ENCODE assay signal across 8 cellular contexts in genomic region chr2:64018715-64019082, GRCh38. TPM values are rescaled to one million over a fixed set of nuclear protein-coding genes. Genes with fewer than 3 reads are reported as not detected.
DNase-seq lines count a peak whose midpoint lies in the region; ATAC-seq, FAIRE-seq and TF ChIP-seq lines count a peak whose summit lies in the region.

No MANE protein-coding gene starts in this region.

- peaks cover 4% of the 10 kb centered on the region; the same call in 1 of the 2 replicates for H3F3A ChIP-seq in OCI-LY1 (ENCODE audit: insufficient read depth, low read length)

- TF ChIP-seq POLR2A in K562 (conservative IDR thresholded peaks at IDR 0.05), result no peak

- 0% methylated on average over 4 of the region's 38 CpGs for WGBS in K562 (ENCODE audit: insufficient coverage, low coverage, missing lambda C conversion rate)

- peak overlapping the region; percentile 89 for H3K4me2 ChIP-seq in OCI-LY1 (ENCODE audit: low read length)
- H3K4me2 ChIP-seq in K562 (ENCODE audit: insufficient read depth, low read length), result peak overlapping the region; percentile 72

- no TSS peak for BruUV-seq in K562 (replicated peaks; lab: Mats Ljungman, UMichigan)

- CTCF ChIA-PET in K562 (lab: Yijun Ruan, JAX; ENCODE audit: low intra/inter-chr PET ratio), result no interaction called here

- H2AFZ ChIP-seq in OCI-LY1 (ENCODE audit: low read length) (no peak overlapping the region), K562 (ENCODE audit: low read depth, low read length) (peak overlapping the region; percentile 98)

- H3K36me3 ChIP-seq in OCI-LY1 (ENCODE audit: insufficient read depth, low read length) (no peaks in the 10 kb centered on the region), K562 (ENCODE audit: control insufficient read depth, insufficient read depth, low read length) (no peaks in the 10 kb centered on the region)

- TF ChIP-seq RAD21 in K562 (CRISPR knock-in tag; conservative IDR thresholded peaks at IDR 0.05 in 1 of 2, IDR thresholded peaks at IDR 0.05 in 1 of 2), result no peak

- H3K27ac ChIP-seq in OCI-LY1 (ENCODE audit: low read depth, low read length, poor library complexity, severe bottlenecking) (peak overlapping the region; percentile 60), K562 (ENCODE audit: extremely low read depth, low read depth, low read length) (peak overlapping the region; percentile 89)

- peaks cover 32% of the 10 kb centered on the region for H3K79me2 ChIP-seq in OCI-LY1 (ENCODE audit: insufficient read depth, low read length)
- peaks cover 60% of the 10 kb centered on the region for H3K79me2 ChIP-seq in K562 (ENCODE audit: control insufficient read depth, insufficient read depth, low read length)

- H4K20me1 ChIP-seq in OCI-LY1 (ENCODE audit: insufficient read depth, low read length) (no peaks in the 10 kb centered on the region), K562 (replicated peaks; ENCODE audit: control insufficient read depth, insufficient read depth, low read length) (no peaks in the 10 kb centered on the region)

- intact Hi-C loops in K562 (cut with micrococcal nuclease), result loop anchor here (5.0 kb wide), 1 partner anchor 176 kb away; the partner anchor contains the start of gene UGP2

- H3K9me2 ChIP-seq in OCI-LY1 (ENCODE audit: low read depth, low read length), result no peaks in the 10 kb centered on the region

- H3K9me3 ChIP-seq in OCI-LY1 (ENCODE audit: low read length) (no peaks in the 10 kb centered on the region), K562 (replicated peaks; ENCODE audit: control insufficient read depth, insufficient read depth, low read depth, low read length) (no peaks in the 10 kb centered on the region)

- TF ChIP-seq CTCF in OCI-LY1 (IDR thresholded peaks at IDR 0.05; ENCODE audit: low read length), result no peak
- no peak for TF ChIP-seq CTCF in K562 (IDR thresholded peaks at IDR 0.05 in 2 of 3, conservative IDR thresholded peaks at IDR 0.05 in 1 of 3; ENCODE audit: insufficient read depth in 2 of 3, low read depth in 1 of 3, low read length in 3 of 3)

- POLR2A ChIA-PET in K562 (lab: Yijun Ruan, JAX), result interaction anchor here (0.6 to 1.1 kb wide), 3 partner anchors 20 to 588 kb away, joined by 3 to 4 read pairs (median 3); no protein-coding TSS in a partner anchor

- ATAC-seq in HG02870 (IDR thresholded peaks at IDR 0.05; ENCODE audit: unreplicated experiment) (peak; percentile 52), K562 (peak; percentile 68; the same call in 2 of the 3 replicates)

- H3K9ac ChIP-seq in OCI-LY1 (ENCODE audit: low read length) (peak overlapping the region; percentile 83), K562 (ENCODE audit: insufficient read depth in 1 of 2, low read depth in 2 of 2, low read length in 2 of 2) (peak overlapping the region; percentile 85 to 97)

- peaks cover 40% of the 10 kb centered on the region for H3K4me1 ChIP-seq in OCI-LY1 (ENCODE audit: insufficient read depth, low read length, severe bottlenecking)
- peaks cover 12 to 19% of the 10 kb centered on the region in 2 experiments for H3K4me1 ChIP-seq in K562 (replicated peaks in 1 of 2; ENCODE audit: control insufficient read depth in 2 of 2, insufficient read depth in 2 of 2, low read length in 2 of 2)

- TF ChIP-seq EP300 in K562 (IDR thresholded peaks at IDR 0.05; ENCODE audit: low read length), result no peak

- DNase-seq in A172 (ENCODE audit: low spot score) (peak; percentile 25), K562 (ENCODE audit: extremely low read depth in 1 of 4, low spot score in 3 of 4) (peak in 2 of 4 experiments; percentile 47 to 60), iris pigment epithelial cell (ENCODE audit: low read depth) (peak; percentile 25), LoVo (ENCODE audit: low spot score) (no peak)
- peak; percentile 16 for DNase-seq in stimulated activated CD4-positive, alpha-beta T cell treated with anti-CD3 and anti-CD28 coated beads, Interleukin-2, amount 100 ng/mL, for 4 hours (ENCODE audit: low read depth)

- no peaks in the 10 kb centered on the region for H3K27me3 ChIP-seq in OCI-LY1 (ENCODE audit: insufficient read depth, low read length)
- no peaks in the 10 kb centered on the region for H3K27me3 ChIP-seq in K562 (ENCODE audit: control insufficient read depth in 2 of 2, insufficient read depth in 2 of 2, low read length in 2 of 2)

- no peaks in the 10 kb centered on the region for H3K9me1 ChIP-seq in K562 (ENCODE audit: control insufficient read depth, insufficient read depth, low read length)

- in situ Hi-C loops in K562 (cut with MboI), result no loop called here

- FAIRE-seq in K562 (lab: Jason Lieb, UNC), result no peak

- H3K4me3 ChIP-seq in GM08714 (ENCODE audit: low read length) (peak overlapping the region; percentile 94), OCI-LY1 (ENCODE audit: low read depth, low read length, poor library complexity, severe bottlenecking) (peak overlapping the region; percentile 82), K562 (peak overlapping the region; percentile 68)

TF ChIP-seq in K562, 482 proteins besides CTCF, POLR2A, EP300 and RAD21 (continues in another document):
- TF ChIP-seq ZNF695 (CRISPR knock-in tag; IDR thresholded peaks at IDR 0.05), result no peak
- TF ChIP-seq TCFL5 (CRISPR knock-in tag; conservative IDR thresholded peaks at IDR 0.05), result no peak
- TF ChIP-seq ZNF143 (CRISPR knock-in tag; IDR thresholded peaks at IDR 0.05), result no peak
- TF ChIP-seq ETV1 (tag; conservative IDR thresholded peaks at IDR 0.05; ENCODE audit: low read depth), result no peak
- TF ChIP-seq CCNT2 (IDR thresholded peaks at IDR 0.05; ENCODE audit: borderline replicate concordance, extremely low read depth, insufficient read length, low read depth, low read length), result no peak
- TF ChIP-seq CEBPZ (IDR thresholded peaks at IDR 0.05; ENCODE audit: borderline replicate concordance, low read depth, low read length), result no peak
- no peak for TF ChIP-seq ZNF707 (CRISPR knock-in tag; conservative IDR thresholded peaks at IDR 0.05)
- TF ChIP-seq BHLHE40 (IDR thresholded peaks at IDR 0.05; ENCODE audit: low read length), result no peak
- no peak for TF ChIP-seq TCF15 (CRISPR knock-in tag; IDR thresholded peaks at IDR 0.05)
- TF ChIP-seq CSDE1 (IDR thresholded peaks at IDR 0.05), result no peak
- no peak for TF ChIP-seq NFE2 (IDR thresholded peaks at IDR 0.05; ENCODE audit: low read depth)
- TF ChIP-seq GABPA (tag; conservative IDR thresholded peaks at IDR 0.05; ENCODE audit: low read depth), result peak; percentile 38; the same call in 1 of the 2 replicates

RNA-seq across cellular contexts. Expression of gene VPS54, which starts 0.5 kb away (rescaled TPM):
- total RNA-seq in A172 (2014; rRNA removed; shearing (Covaris generic)), result 25.6 and 29.9 TPM in 2 replicates
- total RNA-seq in K562 (2011; cell fraction: chromatin; rRNA removed; ENCODE audit: low replicate concordance), result 11.5 and 34.9 TPM in 2 replicates
- 4.5 and 6.2 TPM in 2 replicates for total RNA-seq in K562 (2011; cell fraction: nucleolus; rRNA removed)
- total RNA-seq in K562 (2011; cell fraction: nucleoplasm; rRNA removed), result 10.6 and 14.9 TPM in 2 replicates
- total RNA-seq in K562 (2014; rRNA removed) (11.9 and 12.3 TPM in 2 replicates), K562 (2014; rRNA removed; fragmentation: Illumina TruSeq; extraction: Trizol) (23.2 and 27.2 TPM in 2 replicates), K562 (2015; rRNA removed; fragmentation: Illumina TruSeq; extraction: Trizol) (20.5 and 21.4 TPM in 2 replicates), K562 (2021) (11.1 and 13.1 TPM in 2 replicates)
- polyA plus RNA-seq in K562 (2011; rRNA removed) (19.0 and 20.8 TPM in 2 replicates), K562 (2014; fragmentation: Illumina TruSeq; extraction: Trizol) (13.8 and 15.6 TPM in 2 replicates), K562 (2014; fragmentation: Nextera tagmentation; extraction: Ambion mirVana) (1 to 10 TPM; 4.9 to 6.1 TPM), K562 (2014; rRNA removed) (13.2 and 15.0 TPM in 2 replicates)
- 3.0 and 6.9 TPM in 2 replicates for polyA plus RNA-seq in K562 (2011; cell fraction: cytosol; rRNA removed)
- polyA plus RNA-seq in K562 (2011; cell fraction: nucleus; rRNA removed), result 9.3 and 17.6 TPM in 2 replicates
- polyA plus RNA-seq in K562 (2012), result 11.5 and 19.7 TPM in 2 replicates
- 29.0 and 41.4 TPM in 2 replicates for polyA minus RNA-seq in K562 (2011; rRNA and poly(A)+ RNA removed)
- polyA minus RNA-seq in K562 (2011; cell fraction: cytosol; rRNA and poly(A)+ RNA removed), result 8.3 and 10.3 TPM in 2 replicates
- 9.7 and 21.3 TPM in 2 replicates for polyA minus RNA-seq in K562 (2011; cell fraction: nucleus; rRNA and poly(A)+ RNA removed)
